ENCODE assay signal across 2 cellular contexts in the genomic region with DNA sequence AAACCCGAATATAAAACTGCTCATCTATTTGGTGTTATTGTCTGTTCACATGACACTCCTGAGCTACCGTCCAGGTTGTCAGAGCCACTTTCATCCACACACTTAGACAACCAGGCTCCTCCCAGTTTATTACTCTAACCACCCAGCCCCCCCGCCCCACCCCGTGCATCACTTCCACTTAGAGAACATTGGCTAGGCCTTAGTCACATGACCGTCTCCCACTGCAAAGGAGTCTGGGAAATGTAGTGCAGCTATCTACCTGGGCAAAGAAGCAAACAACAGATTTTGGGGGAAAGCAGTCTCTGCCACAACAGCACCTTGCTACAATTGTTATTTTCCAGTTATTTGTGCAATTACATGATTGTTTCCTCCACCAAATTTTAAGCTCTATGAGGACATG.
TF ChIP-seq lines count a peak whose summit lies in the region.

No MANE protein-coding gene starts in this region.

TF ChIP-seq in HCT116, 20 proteins besides CTCF, POLR2A, EP300 and RAD21:
- peak; percentile 74 for TF ChIP-seq SP1 (IDR thresholded peaks at IDR 0.05; ENCODE audit: low read depth)
- TF ChIP-seq FOSL1 (IDR thresholded peaks at IDR 0.05; ENCODE audit: low read depth) = no peak
- TF ChIP-seq, protein P1, sequence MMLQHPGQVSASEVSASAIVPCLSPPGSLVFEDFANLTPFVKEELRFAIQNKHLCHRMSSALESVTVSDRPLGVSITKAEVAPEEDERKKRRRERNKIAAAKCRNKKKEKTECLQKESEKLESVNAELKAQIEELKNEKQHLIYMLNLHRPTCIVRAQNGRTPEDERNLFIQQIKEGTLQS (IDR thresholded peaks at IDR 0.05) = no peak

TF ChIP-seq in H1, 55 proteins besides CTCF, POLR2A, EP300 and RAD21:
- TF ChIP-seq, protein P2, sequence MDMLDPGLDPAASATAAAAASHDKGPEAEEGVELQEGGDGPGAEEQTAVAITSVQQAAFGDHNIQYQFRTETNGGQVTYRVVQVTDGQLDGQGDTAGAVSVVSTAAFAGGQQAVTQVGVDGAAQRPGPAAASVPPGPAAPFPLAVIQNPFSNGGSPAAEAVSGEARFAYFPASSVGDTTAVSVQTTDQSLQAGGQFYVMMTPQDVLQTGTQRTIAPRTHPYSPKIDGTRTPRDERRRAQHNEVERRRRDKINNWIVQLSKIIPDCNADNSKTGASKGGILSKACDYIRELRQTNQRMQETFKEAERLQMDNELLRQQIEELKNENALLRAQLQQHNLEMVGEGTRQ (IDR thresholded peaks at IDR 0.05; ENCODE audit: low read length) = peak; percentile 84
- no peak for TF ChIP-seq SP2 (IDR thresholded peaks at IDR 0.05; ENCODE audit: low read length)
- TF ChIP-seq, protein P1 (IDR thresholded peaks at IDR 0.05; ENCODE audit: insufficient read depth, low read depth, low read length) = peak; percentile 67; the same call in 1 of the 2 replicates
- TF ChIP-seq POU5F1 (IDR thresholded peaks at IDR 0.05; ENCODE audit: low read depth, low read length) = no peak
- TF ChIP-seq JUN (IDR thresholded peaks at IDR 0.05; ENCODE audit: low read depth, low read length) = no peak
- peak; percentile 59 for TF ChIP-seq SIX5 (IDR thresholded peaks at IDR 0.05; ENCODE audit: low read depth, low read length)
- 0 out of 2 replicates have a peak, but pooled peaks have one; percentile 13 for TF ChIP-seq SP1 (IDR thresholded peaks at IDR 0.05; ENCODE audit: low read depth, low read length)
- 0 out of 2 replicates have a peak, but pooled peaks have one; percentile 35 for TF ChIP-seq CREB1 (IDR thresholded peaks at IDR 0.05)
